Comparison of ENCODE assay signal across 31 cellular contexts in the genomic region with DNA sequence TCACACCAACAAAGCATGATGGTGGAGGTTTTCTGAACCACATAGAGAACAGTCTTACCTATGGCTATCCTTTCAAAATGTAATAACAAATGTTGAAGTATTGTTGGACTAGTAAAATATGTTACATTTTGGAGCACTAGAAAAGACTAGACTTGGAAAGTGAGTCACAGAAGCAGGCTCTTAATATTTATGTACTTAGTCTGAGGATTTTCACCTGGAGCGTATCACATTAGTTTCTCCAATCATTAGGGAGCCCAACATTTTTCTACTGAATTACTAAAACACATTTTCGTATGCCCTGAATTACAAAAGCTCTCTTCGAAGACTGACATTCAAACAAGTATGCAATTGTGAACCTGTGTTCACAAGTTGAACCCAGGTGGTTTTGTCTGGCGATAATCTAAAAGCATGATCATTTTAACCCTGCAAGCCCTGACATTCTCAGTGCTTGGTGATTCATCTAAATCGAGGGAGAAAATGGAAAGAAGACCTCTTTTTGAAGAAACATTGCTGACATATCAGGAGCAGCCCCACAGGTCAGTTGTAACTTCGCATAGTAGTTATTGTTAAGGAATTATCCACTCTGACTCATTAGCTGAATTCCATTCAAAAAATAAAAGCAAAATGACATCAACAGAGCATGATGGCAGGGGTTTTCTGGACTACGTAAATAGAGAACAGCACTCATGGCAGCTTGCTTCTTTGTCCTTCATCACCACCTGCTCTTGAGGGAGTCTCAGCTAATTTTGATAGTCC.
DNase-seq lines count a peak whose midpoint lies in the region; ATAC-seq, FAIRE-seq and TF ChIP-seq lines count a peak whose summit lies in the region.
"Had no signal": no experiment of that assay in that cellular context is flagged by ENCODE, and none has a peak within 500 bp of the region (broad histone marks: within the 10 kb centered on the region; RNA-seq: fewer than 3 reads in every experiment).

No MANE protein-coding gene starts in this region.

- H3K4me1 Mint-ChIP-seq in GM23338: peaks cover 26% of the 10 kb centered on the region
- H3K4me1 Mint-ChIP-seq: central memory CD8-positive, alpha-beta T cell; T-helper 17 cell had no signal

- H3K79me2 ChIP-seq in GM23338 (replicated peaks; ENCODE audit: insufficient read depth) (no peaks in the 10 kb centered on the region), endothelial cell of umbilical vein (ENCODE audit: control insufficient read depth, insufficient read depth, low read length) (no peaks in the 10 kb centered on the region)

- H3K36me3 Mint-ChIP-seq in GM23338 (ENCODE audit: low read depth): no peaks in the 10 kb centered on the region; the same call in 2 of the 3 replicates
- H3K36me3 Mint-ChIP-seq: activated naive CD8-positive, alpha-beta T cell had no signal

- no TSS peak for BruUV-seq in endothelial cell of umbilical vein (replicated peaks; lab: Mats Ljungman, UMichigan)

- no peaks in the 10 kb centered on the region for H3K27me3 Mint-ChIP-seq in GM23338 (ENCODE audit: insufficient read depth, low read depth, poor library complexity)
- H3K27me3 Mint-ChIP-seq: central memory CD8-positive, alpha-beta T cell; T-helper 17 cell had no signal

- H4K20me1 ChIP-seq in GM23338 (replicated peaks; ENCODE audit: insufficient read depth) (no peaks in the 10 kb centered on the region), endothelial cell of umbilical vein (replicated peaks; ENCODE audit: control insufficient read depth, extremely low read depth, insufficient read depth, low read length) (no peaks in the 10 kb centered on the region)

- no peak overlapping the region for H3K23ac ChIP-seq in mesenchymal stem cell (ENCODE audit: low read length in 2 of 2)

- peak overlapping the region; percentile 87 for H3K27ac Mint-ChIP-seq in GM23338
- H3K27ac Mint-ChIP-seq: activated CD8-positive, alpha-beta T cell treated with anti-CD3 and anti-CD28 coated beads, Interleukin-2, amount 10 ng/mL, durations not matched to agents 7 days and 5 days; activated naive CD8-positive, alpha-beta T cell; T-helper 17 cell had no signal

- DNase-seq in GM23338 (ENCODE audit: low spot score) (no peak), RWPE2 (ENCODE audit: low spot score) (no peak), endothelial cell of umbilical vein (ENCODE audit: low read depth, low spot score) (peak; percentile 51), mesenchymal stem cell (peak; percentile 5), hippocampal formation (lab: John Stamatoyannopoulos, UW) (no peak), small intestine (no peak), OCI-M2 (lab: John Stamatoyannopoulos, UW; ENCODE audit: unreplicated experiment) (no peak)
- DNase-seq: activated CD4-positive, alpha-beta T cell treated with anti-CD3 and anti-CD28 coated beads for 1 hour; activated CD8-positive, alpha-beta T cell treated with anti-CD3 and anti-CD28 coated beads, Interleukin-2, amount 10 ng/mL, durations not matched to agents 7 days and 5 days; anterior cingulate cortex; dorsolateral prefrontal cortex; head of caudate nucleus; KBM-7; left colon; mesendoderm; MM.1S; NCI-H1417; NCI-H2029 treated with DMSO at 0.1 percent for 48 hours; NCI-H226; NCI-H69; stimulated activated naive CD4-positive, alpha-beta T cell; T-helper 17 cell had no signal

- H2AFZ ChIP-seq in GM23338 (peak overlapping the region; percentile 11), endothelial cell of umbilical vein (ENCODE audit: low read depth, low read length) (no peak overlapping the region), mesenchymal stem cell (ENCODE audit: low read depth, low read length) (no peak overlapping the region)

- H3K9ac ChIP-seq in endothelial cell of umbilical vein (replicated peaks; ENCODE audit: extremely low read depth, insufficient read depth, low read length): no peak overlapping the region
- no peak overlapping the region for H3K9ac ChIP-seq in mesenchymal stem cell (ENCODE audit: low read length)

- H3K9me2 ChIP-seq in GM23338 (ENCODE audit: insufficient read depth): peaks cover 12% of the 10 kb centered on the region; the same call in 1 of the 2 replicates

- no peak overlapping the region for H2BK12ac ChIP-seq in mesenchymal stem cell (ENCODE audit: low read length in 2 of 2)

- no peak overlapping the region for H2BK15ac ChIP-seq in mesenchymal stem cell (ENCODE audit: low read depth, poor library complexity, severe bottlenecking)

- no peak overlapping the region for H3K4me3 ChIP-seq in GM23338
- H3K4me3 ChIP-seq in RWPE2 (ENCODE audit: severe bottlenecking): no peak overlapping the region
- H3K4me3 ChIP-seq in endothelial cell of umbilical vein (replicated peaks in 1 of 3; ENCODE audit: insufficient read depth in 1 of 3, low read depth in 1 of 3, low read length in 3 of 3): no peak overlapping the region
- H3K4me3 ChIP-seq in mesenchymal stem cell (ENCODE audit: insufficient read depth in 1 of 2, low read depth in 1 of 2, low read length in 2 of 2): no peak overlapping the region
- no peak overlapping the region for H3K4me3 ChIP-seq in small intestine (ENCODE audit: low read depth in 1 of 2, low read length in 2 of 2)
- H3K4me3 ChIP-seq: dorsolateral prefrontal cortex, HAP-1, prostate gland, suprapubic skin had no signal

- no peak overlapping the region for H3K4ac ChIP-seq in mesenchymal stem cell (ENCODE audit: low read depth in 1 of 2, low read length in 2 of 2)

- H3K4me3 Mint-ChIP-seq in GM23338: no peak overlapping the region
- H3K4me3 Mint-ChIP-seq: activated CD8-positive, alpha-beta T cell treated with anti-CD3 and anti-CD28 coated beads, Interleukin-2, amount 10 ng/mL, durations not matched to agents 7 days and 5 days; activated naive CD8-positive, alpha-beta T cell; central memory CD8-positive, alpha-beta T cell; T-helper 17 cell had no signal

- no peak overlapping the region for H2AK5ac ChIP-seq in mesenchymal stem cell (ENCODE audit: low read length, severe bottlenecking)

- no peak overlapping the region for H2BK5ac ChIP-seq in mesenchymal stem cell (ENCODE audit: low read depth, low read length, poor library complexity, severe bottlenecking)

- POLR2A ChIA-PET in endothelial cell of umbilical vein (lab: Charles Lee): no interaction called here

- H3K36me3 ChIP-seq in GM23338 (ENCODE audit: insufficient read depth) (no peaks in the 10 kb centered on the region), RWPE2 (ENCODE audit: low read depth) (no peaks in the 10 kb centered on the region), endothelial cell of umbilical vein (ENCODE audit: control insufficient read depth in 2 of 2, extremely low read depth in 1 of 2, insufficient read depth in 2 of 2, low read length in 2 of 2) (no peaks in the 10 kb centered on the region), mesenchymal stem cell (ENCODE audit: control insufficient read depth in 1 of 2, insufficient read depth in 2 of 2, low read depth in 1 of 2, low read length in 2 of 2) (no peaks in the 10 kb centered on the region), small intestine (ENCODE audit: control insufficient read depth in 2 of 2, insufficient read depth in 2 of 2, low read length in 2 of 2) (no peaks in the 10 kb centered on the region)
- H3K36me3 ChIP-seq: HAP-1, prostate gland, suprapubic skin had no signal

- dilution Hi-C loops in endothelial cell of umbilical vein (cut with MboI; ENCODE audit: extremely low pct_ligation_motif_present, low sequenced_read_pairs): no loop called here

- H3K4me1 ChIP-seq in GM23338 (ENCODE audit: insufficient read depth) (peaks cover 26% of the 10 kb centered on the region), RWPE2 (ENCODE audit: insufficient read depth, poor library complexity, severe bottlenecking) (peaks cover 11% of the 10 kb centered on the region), endothelial cell of umbilical vein (ENCODE audit: control insufficient read depth, extremely low read depth, insufficient read depth, low read length) (peaks cover 13% of the 10 kb centered on the region), mesenchymal stem cell (ENCODE audit: control insufficient read depth, insufficient read depth, low read depth, low read length) (no peaks in the 10 kb centered on the region), small intestine (ENCODE audit: control insufficient read depth in 2 of 2, insufficient read depth in 1 of 2, low read depth in 1 of 2, low read length in 1 of 2) (no peaks in the 10 kb centered on the region)
- H3K4me1 ChIP-seq: prostate gland, suprapubic skin had no signal

- no peaks in the 10 kb centered on the region for H3K79me1 ChIP-seq in mesenchymal stem cell (replicated peaks; ENCODE audit: low read length, poor library complexity, severe bottlenecking)

- H3K9me3 ChIP-seq in RWPE2 (ENCODE audit: severe bottlenecking) (no peaks in the 10 kb centered on the region), endothelial cell of umbilical vein (replicated peaks; ENCODE audit: control insufficient read depth, insufficient read depth, low read length) (no peaks in the 10 kb centered on the region), mesenchymal stem cell (ENCODE audit: control insufficient read depth, low read length) (no peaks in the 10 kb centered on the region), small intestine (ENCODE audit: control insufficient read depth, low read depth) (no peaks in the 10 kb centered on the region)
- H3K9me3 ChIP-seq: HAP-1, prostate gland, suprapubic skin had no signal

- WGBS in mesenchymal stem cell: 96% methylated on average over 5 of the region's 7 CpGs
- 88 to 93% (median 88%) methylated on average over 7 of the region's 7 CpGs for WGBS in small intestine, 3 donors

- ATAC-seq in GM23338 (no peak), RWPE2 (ENCODE audit: low read depth) (peak; percentile 77), GM18907 (IDR thresholded peaks at IDR 0.05; ENCODE audit: unreplicated experiment) (no peak)
- ATAC-seq: activated CD8-positive, alpha-beta T cell treated with anti-CD3 and anti-CD28 coated beads, Interleukin-2, amount 10 ng/mL, durations not matched to agents 7 days and 5 days; left colon; sciatic nerve; T-helper 17 cell had no signal

- no peak for TF ChIP-seq CTCF in GM23338 (conservative IDR thresholded peaks at IDR 0.05; ENCODE audit: low read depth in 2 of 2)
- TF ChIP-seq CTCF in RWPE2 (IDR thresholded peaks at IDR 0.05; ENCODE audit: poor library complexity, severe bottlenecking): no peak
- no peak for TF ChIP-seq CTCF in endothelial cell of umbilical vein (IDR thresholded peaks at IDR 0.05; ENCODE audit: extremely low read depth in 1 of 2, insufficient read depth in 1 of 2, low read depth in 1 of 2, low read length in 2 of 2)

- FAIRE-seq in endothelial cell of umbilical vein (lab: Jason Lieb, UNC) (peak; percentile 8), small intestine (lab: Jason Lieb, UNC) (no peak)
- FAIRE-seq: GM19239 had no signal

- H4K91ac ChIP-seq in mesenchymal stem cell (ENCODE audit: low read length): no peak overlapping the region

- no peaks in the 10 kb centered on the region for H3K9me1 ChIP-seq in endothelial cell of umbilical vein (replicated peaks; ENCODE audit: control insufficient read depth, extremely low read depth, insufficient read depth, low read length)

- H3K9me3 Mint-ChIP-seq in GM23338: no peaks in the 10 kb centered on the region
- H3K9me3 Mint-ChIP-seq: central memory CD8-positive, alpha-beta T cell had no signal

- H4K8ac ChIP-seq in mesenchymal stem cell (ENCODE audit: low read length): no peak overlapping the region

- H3K18ac ChIP-seq in mesenchymal stem cell (ENCODE audit: low read depth in 1 of 2, low read length in 2 of 2): no peak overlapping the region

- no peak overlapping the region for H2BK120ac ChIP-seq in mesenchymal stem cell (ENCODE audit: low read depth, low read length)

- H3K27me3 ChIP-seq in GM23338 (ENCODE audit: insufficient read depth): no peaks in the 10 kb centered on the region
- H3K27me3 ChIP-seq in RWPE2 (ENCODE audit: insufficient read depth, poor library complexity, severe bottlenecking): no peaks in the 10 kb centered on the region
- no peaks in the 10 kb centered on the region for H3K27me3 ChIP-seq in endothelial cell of umbilical vein (ENCODE audit: control insufficient read depth in 2 of 2, insufficient read depth in 2 of 2, low read length in 2 of 2)
- no peaks in the 10 kb centered on the region for H3K27me3 ChIP-seq in mesenchymal stem cell (ENCODE audit: control insufficient read depth in 1 of 2, insufficient read depth in 1 of 2, low read length in 2 of 2)
- H3K27me3 ChIP-seq in small intestine (ENCODE audit: control insufficient read depth in 2 of 2, insufficient read depth in 2 of 2, low read length in 2 of 2): no peaks in the 10 kb centered on the region
- H3K27me3 ChIP-seq: dorsolateral prefrontal cortex, suprapubic skin had no signal

- H3K27ac ChIP-seq in GM23338 (ENCODE audit: low read depth): no peak overlapping the region
- H3K27ac ChIP-seq in RWPE2 (ENCODE audit: poor library complexity, severe bottlenecking): peak overlapping the region; percentile 78
- H3K27ac ChIP-seq in endothelial cell of umbilical vein (ENCODE audit: insufficient read depth, low read depth, low read length): no peak overlapping the region
- no peak overlapping the region for H3K27ac ChIP-seq in mesenchymal stem cell (ENCODE audit: low read length, poor library complexity, severe bottlenecking)
- no peak overlapping the region for H3K27ac ChIP-seq in small intestine (ENCODE audit: low read depth in 1 of 2, low read length in 1 of 2)
- H3K27ac ChIP-seq: C4-2B, dorsolateral prefrontal cortex, prostate gland, suprapubic skin had no signal

- H3F3A ChIP-seq in GM23338 (replicated peaks; ENCODE audit: low read depth): no peaks in the 10 kb centered on the region

- TF ChIP-seq POLR2A in endothelial cell of umbilical vein (IDR thresholded peaks at IDR 0.05; ENCODE audit: low read depth, low read length): no peak

- peak overlapping the region in 1 of 2 experiments; percentile 4 for H3K14ac ChIP-seq in mesenchymal stem cell (ENCODE audit: low read length in 2 of 2)

- peak overlapping the region; percentile 62 for H3K4me2 ChIP-seq in GM23338
- H3K4me2 ChIP-seq in endothelial cell of umbilical vein (ENCODE audit: insufficient read depth, low read length): no peak overlapping the region
- H3K4me2 ChIP-seq in mesenchymal stem cell (ENCODE audit: low read length, poor library complexity, severe bottlenecking): no peak overlapping the region

- intact Hi-C loops in endothelial cell of umbilical vein (cut with micrococcal nuclease): no loop called here

- CTCF ChIA-PET in endothelial cell of umbilical vein (lab: Charles Lee): interaction anchor here (1.2 to 1.7 kb wide), 4 partner anchors 14 to 77 kb away, joined by 3 to 4 read pairs (median 3); no protein-coding TSS in a partner anchor

Comparison
In these comparisons a context has a peak if more than half of its experiments do, and no peak if none do; other contexts are left out.
1. DNase-seq: peak in endothelial cell of umbilical vein (single experiment) and mesenchymal stem cell (single experiment); none in GM23338 (single experiment), RWPE2 (single experiment), hippocampal formation (0 of 2), small intestine (single experiment) and OCI-M2 (single experiment).